ENCODE assay signal across 1 cellular context in genomic region chr16:87384162-87384999, GRCh38.
TF ChIP-seq lines count a peak whose summit lies in the region.

No MANE protein-coding gene starts in this region.

TF ChIP-seq in K562, 482 proteins besides CTCF, POLR2A, EP300 and RAD21 (continued from another document):
- TF ChIP-seq, protein P1, sequence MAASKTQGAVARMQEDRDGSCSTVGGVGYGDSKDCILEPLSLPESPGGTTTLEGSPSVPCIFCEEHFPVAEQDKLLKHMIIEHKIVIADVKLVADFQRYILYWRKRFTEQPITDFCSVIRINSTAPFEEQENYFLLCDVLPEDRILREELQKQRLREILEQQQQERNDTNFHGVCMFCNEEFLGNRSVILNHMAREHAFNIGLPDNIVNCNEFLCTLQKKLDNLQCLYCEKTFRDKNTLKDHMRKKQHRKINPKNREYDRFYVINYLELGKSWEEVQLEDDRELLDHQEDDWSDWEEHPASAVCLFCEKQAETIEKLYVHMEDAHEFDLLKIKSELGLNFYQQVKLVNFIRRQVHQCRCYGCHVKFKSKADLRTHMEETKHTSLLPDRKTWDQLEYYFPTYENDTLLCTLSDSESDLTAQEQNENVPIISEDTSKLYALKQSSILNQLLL (CRISPR knock-in tag; IDR thresholded peaks at IDR 0.05; ENCODE audit: borderline replicate concordance): no peak
- TF ChIP-seq ZNF592 (IDR thresholded peaks at IDR 0.05) (0 out of 2 replicates have a peak, but pooled peaks have one; percentile 48), NFE2L1 (tag; IDR thresholded peaks at IDR 0.05; ENCODE audit: borderline replicate concordance, low read depth) (no peak), ZNF140 (CRISPR knock-in tag; IDR thresholded peaks at IDR 0.05) (no peak), USF1 (CRISPR knock-in tag; IDR thresholded peaks at IDR 0.05) (no peak), GTF2E2 (tag; IDR thresholded peaks at IDR 0.05) (peak; percentile 66; the same call in 1 of the 2 replicates), UBTF (IDR thresholded peaks at IDR 0.05; ENCODE audit: borderline replicate concordance in 1 of 2, low read depth in 2 of 2, low read length in 2 of 2) (peak; percentile 25 to 31; a peak in 1 of 4 replicates), ZNF511 (CRISPR knock-in tag; IDR thresholded peaks at IDR 0.05) (peak; percentile 39; the same call in 1 of the 2 replicates), PHF8 (IDR thresholded peaks at IDR 0.05; ENCODE audit: borderline replicate concordance, low read length) (peak; percentile 42; the same call in 1 of the 2 replicates), MEF2D (tag; conservative IDR thresholded peaks at IDR 0.05; ENCODE audit: low read depth) (no peak), SMAD3 (CRISPR knock-in tag; conservative IDR thresholded peaks at IDR 0.05) (no peak), ARID4B (CRISPR knock-in tag; IDR thresholded peaks at IDR 0.05) (peak; percentile 3; the same call in 1 of the 2 replicates), MBD1 (CRISPR knock-in tag; IDR thresholded peaks at IDR 0.05) (peak; percentile 11; the same call in 1 of the 2 replicates)
- TF ChIP-seq, protein P2, sequence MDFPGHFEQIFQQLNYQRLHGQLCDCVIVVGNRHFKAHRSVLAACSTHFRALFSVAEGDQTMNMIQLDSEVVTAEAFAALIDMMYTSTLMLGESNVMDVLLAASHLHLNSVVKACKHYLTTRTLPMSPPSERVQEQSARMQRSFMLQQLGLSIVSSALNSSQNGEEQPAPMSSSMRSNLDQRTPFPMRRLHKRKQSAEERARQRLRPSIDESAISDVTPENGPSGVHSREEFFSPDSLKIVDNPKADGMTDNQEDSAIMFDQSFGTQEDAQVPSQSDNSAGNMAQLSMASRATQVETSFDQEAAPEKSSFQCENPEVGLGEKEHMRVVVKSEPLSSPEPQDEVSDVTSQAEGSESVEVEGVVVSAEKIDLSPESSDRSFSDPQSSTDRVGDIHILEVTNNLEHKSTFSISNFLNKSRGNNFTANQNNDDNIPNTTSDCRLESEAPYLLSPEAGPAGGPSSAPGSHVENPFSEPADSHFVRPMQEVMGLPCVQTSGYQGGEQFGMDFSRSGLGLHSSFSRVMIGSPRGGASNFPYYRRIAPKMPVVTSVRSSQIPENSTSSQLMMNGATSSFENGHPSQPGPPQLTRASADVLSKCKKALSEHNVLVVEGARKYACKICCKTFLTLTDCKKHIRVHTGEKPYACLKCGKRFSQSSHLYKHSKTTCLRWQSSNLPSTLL (IDR thresholded peaks at IDR 0.05): peak; percentile 78; the same call in 1 of the 2 replicates
- TF ChIP-seq, protein P3, sequence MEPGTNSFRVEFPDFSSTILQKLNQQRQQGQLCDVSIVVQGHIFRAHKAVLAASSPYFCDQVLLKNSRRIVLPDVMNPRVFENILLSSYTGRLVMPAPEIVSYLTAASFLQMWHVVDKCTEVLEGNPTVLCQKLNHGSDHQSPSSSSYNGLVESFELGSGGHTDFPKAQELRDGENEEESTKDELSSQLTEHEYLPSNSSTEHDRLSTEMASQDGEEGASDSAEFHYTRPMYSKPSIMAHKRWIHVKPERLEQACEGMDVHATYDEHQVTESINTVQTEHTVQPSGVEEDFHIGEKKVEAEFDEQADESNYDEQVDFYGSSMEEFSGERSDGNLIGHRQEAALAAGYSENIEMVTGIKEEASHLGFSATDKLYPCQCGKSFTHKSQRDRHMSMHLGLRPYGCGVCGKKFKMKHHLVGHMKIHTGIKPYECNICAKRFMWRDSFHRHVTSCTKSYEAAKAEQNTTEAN (CRISPR knock-in tag; IDR thresholded peaks at IDR 0.05): peak; percentile 31; the same call in 1 of the 2 replicates
- TF ChIP-seq, protein P4, sequence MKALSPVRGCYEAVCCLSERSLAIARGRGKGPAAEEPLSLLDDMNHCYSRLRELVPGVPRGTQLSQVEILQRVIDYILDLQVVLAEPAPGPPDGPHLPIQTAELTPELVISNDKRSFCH (CRISPR knock-in tag; IDR thresholded peaks at IDR 0.05): no peak
- TF ChIP-seq, protein P4 (tag; IDR thresholded peaks at IDR 0.05): 0 out of 2 replicates have a peak, but pooled peaks have one; percentile 1
- TF ChIP-seq, protein P5, sequence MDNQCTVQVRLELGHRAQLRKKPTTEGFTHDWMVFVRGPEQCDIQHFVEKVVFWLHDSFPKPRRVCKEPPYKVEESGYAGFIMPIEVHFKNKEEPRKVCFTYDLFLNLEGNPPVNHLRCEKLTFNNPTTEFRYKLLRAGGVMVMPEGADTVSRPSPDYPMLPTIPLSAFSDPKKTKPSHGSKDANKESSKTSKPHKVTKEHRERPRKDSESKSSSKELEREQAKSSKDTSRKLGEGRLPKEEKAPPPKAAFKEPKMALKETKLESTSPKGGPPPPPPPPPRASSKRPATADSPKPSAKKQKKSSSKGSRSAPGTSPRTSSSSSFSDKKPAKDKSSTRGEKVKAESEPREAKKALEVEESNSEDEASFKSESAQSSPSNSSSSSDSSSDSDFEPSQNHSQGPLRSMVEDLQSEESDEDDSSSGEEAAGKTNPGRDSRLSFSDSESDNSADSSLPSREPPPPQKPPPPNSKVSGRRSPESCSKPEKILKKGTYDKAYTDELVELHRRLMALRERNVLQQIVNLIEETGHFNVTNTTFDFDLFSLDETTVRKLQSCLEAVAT (IDR thresholded peaks at IDR 0.05): peak in 1 of 2 experiments; percentile 83; a peak in 2 of 4 replicates
